28 cellular contexts compared by ENCODE assay signal in genomic region chr6:61649845-61650244, GRCh38.
"Had no signal": no experiment of that assay in that cellular context is flagged by ENCODE, and none has a peak within 500 bp of the region (broad histone marks: within the 10 kb centered on the region; RNA-seq: fewer than 3 reads in every experiment).

No MANE protein-coding gene starts in this region.

- H3K36me3 Mint-ChIP-seq: activated naive CD8-positive, alpha-beta T cell had no signal

- H3K27ac ChIP-seq: brain microvascular endothelial cell, epithelial cell of prostate, esophagus squamous epithelium, WERI-Rb-1 had no signal

- H3K36me3 ChIP-seq: brain microvascular endothelial cell, esophagus squamous epithelium, WERI-Rb-1 had no signal

- ATAC-seq: activated CD4-positive, CD25-positive, alpha-beta regulatory T cell treated with anti-CD3 and anti-CD28 coated beads, Interleukin-2, amount 50 U/mL, for 24 hours; activated T-cell treated with anti-CD3 and anti-CD28 coated beads, Interleukin-2, amount 50 U/mL, for 4 hours; activated T-helper 17 cell treated with anti-CD3 and anti-CD28 coated beads, Interleukin-2, amount 50 U/mL, for 72 hours; effector memory CD8-positive, alpha-beta T cell; T-helper 17 cell had no signal

- H3K4me3 Mint-ChIP-seq: activated B cell treated with CpG ODN at 0.5 μM for 24 hours; activated CD4-positive, alpha-beta memory T cell treated with anti-CD3 and anti-CD28 coated beads, Interleukin-2, amount 10 ng/mL, durations not matched to agents 7 days and 5 days; activated CD4-positive, alpha-beta T cell treated with anti-CD3 and anti-CD28 coated beads, Interleukin-2, amount 10 ng/mL, durations not matched to agents 24 days and 14 days; activated naive CD8-positive, alpha-beta T cell; activated T-cell treated with anti-CD3 and anti-CD28 coated beads, Interleukin-2, amount 50 U/mL, for 4 hours; activated T-helper 17 cell treated with anti-CD3 and anti-CD28 coated beads, Interleukin-2, amount 50 U/mL, for 72 hours; effector memory CD8-positive, alpha-beta T cell; T-helper 17 cell; T-helper 2 cell treated with Interferon-gamma antibody and Interleukin-4, amounts not matched to agents 5 μg/mL and 100 μg/mL, for 36 hours had no signal

- FAIRE-seq: astrocyte, colon had no signal

- H3K27me3 Mint-ChIP-seq: activated B cell treated with CpG ODN at 0.5 μM for 24 hours; activated CD4-positive, alpha-beta memory T cell treated with anti-CD3 and anti-CD28 coated beads, Interleukin-2, amount 10 ng/mL, durations not matched to agents 7 days and 5 days; activated CD4-positive, alpha-beta T cell treated with anti-CD3 and anti-CD28 coated beads, Interleukin-2, amount 10 ng/mL, durations not matched to agents 24 days and 14 days; activated naive CD8-positive, alpha-beta T cell; activated T-helper 17 cell treated with anti-CD3 and anti-CD28 coated beads, Interleukin-2, amount 50 U/mL, for 72 hours; effector memory CD8-positive, alpha-beta T cell; T-helper 17 cell had no signal

- H3K4me1 Mint-ChIP-seq: activated CD4-positive, alpha-beta memory T cell treated with anti-CD3 and anti-CD28 coated beads, Interleukin-2, amount 10 ng/mL, durations not matched to agents 7 days and 5 days; activated CD4-positive, alpha-beta T cell treated with anti-CD3 and anti-CD28 coated beads, Interleukin-2, amount 10 ng/mL, durations not matched to agents 24 days and 14 days; activated T-helper 17 cell treated with anti-CD3 and anti-CD28 coated beads, Interleukin-2, amount 50 U/mL, for 72 hours; T-helper 17 cell had no signal

- H3K4me3 ChIP-seq: esophagus squamous epithelium had no signal

- H3K4me1 ChIP-seq: esophagus squamous epithelium had no signal

- H3K27ac Mint-ChIP-seq: activated B cell treated with CpG ODN at 0.5 μM for 24 hours; activated CD4-positive, alpha-beta memory T cell treated with anti-CD3 and anti-CD28 coated beads, Interleukin-2, amount 10 ng/mL, durations not matched to agents 7 days and 5 days; activated CD4-positive, alpha-beta T cell treated with anti-CD3 and anti-CD28 coated beads, Interleukin-2, amount 10 ng/mL, durations not matched to agents 24 days and 14 days; activated naive CD8-positive, alpha-beta T cell; activated T-helper 17 cell treated with anti-CD3 and anti-CD28 coated beads, Interleukin-2, amount 50 U/mL, for 72 hours; effector memory CD8-positive, alpha-beta T cell; T-helper 17 cell; T-helper 2 cell treated with Interferon-gamma antibody and Interleukin-4, amounts not matched to agents 5 μg/mL and 100 μg/mL, for 36 hours had no signal

- DNase-seq: activated B cell treated with CpG ODN at 0.5 μM for 24 hours; activated CD4-positive, alpha-beta memory T cell treated with anti-CD3 and anti-CD28 coated beads, Interleukin-2, amount 10 ng/mL, durations not matched to agents 7 days and 5 days; activated CD4-positive, alpha-beta T cell treated with anti-CD3 and anti-CD28 coated beads, Interleukin-2, amount 10 ng/mL, durations not matched to agents 24 days and 14 days; activated effector memory CD4-positive, alpha-beta T cell treated with Interleukin-2 at 50 U/mL for 16 hours; activated gamma-delta T cell treated with Interleukin-2 at 50 U/mL for 16 hours; activated naive CD4-positive, alpha-beta T cell treated with anti-CD3 and anti-CD28 coated beads, Interleukin-2, amount 50 U/mL, for 16 hours; activated naive CD4-positive, alpha-beta T cell treated with Interleukin-2 at 50 U/mL for 16 hours; activated T-cell treated with anti-CD3 and anti-CD28 coated beads, Interleukin-2, amount 50 U/mL, for 4 hours; amniotic stem cell; anterior cingulate cortex; brain microvascular endothelial cell; cortex of kidney; dermis blood vessel endothelial cell; effector CD4-positive, alpha-beta T cell; effector memory CD8-positive, alpha-beta T cell; esophagus squamous epithelium; foreskin melanocyte; T-helper 1 cell; T-helper 17 cell; T1000; WERI-Rb-1 had no signal

- H3K27me3 ChIP-seq: brain microvascular endothelial cell, esophagus squamous epithelium had no signal
